ENCODE assay signal across 12 cellular contexts in genomic region chr11:46912526-46913150, GRCh38. TPM values are rescaled to one million over a fixed set of nuclear protein-coding genes. Genes with fewer than 3 reads are reported as not detected.
DNase-seq lines count a peak whose midpoint lies in the region; ATAC-seq and TF ChIP-seq lines count a peak whose summit lies in the region.
"Had no signal": no experiment of that assay in that cellular context is flagged by ENCODE, and none has a peak within 500 bp of the region (broad histone marks: within the 10 kb centered on the region; RNA-seq: fewer than 3 reads in every experiment).

No MANE protein-coding gene starts in this region.

- peak in 1 of 2 experiments; percentile 17; a peak in 2 of 4 replicates for TF ChIP-seq CTCF in GM23338 (conservative IDR thresholded peaks at IDR 0.05; ENCODE audit: low read depth in 2 of 2)
- TF ChIP-seq CTCF in nephron progenitor cell (IDR thresholded peaks at IDR 0.05), result no peak
- no peak for TF ChIP-seq CTCF in ovary (IDR thresholded peaks at IDR 0.05)

- H3K79me2 ChIP-seq in GM23338 (replicated peaks; ENCODE audit: insufficient read depth), result peaks cover 74% of the 10 kb centered on the region

- H3K27me3 Mint-ChIP-seq in GM23338 (ENCODE audit: insufficient read depth, low read depth, poor library complexity), result peaks cover 33% of the 10 kb centered on the region
- no peaks in the 10 kb centered on the region for H3K27me3 Mint-ChIP-seq in nephron progenitor cell (ENCODE audit: low read depth, poor library complexity)

- no peaks in the 10 kb centered on the region for H3K9me2 ChIP-seq in GM23338 (ENCODE audit: insufficient read depth)

- H3K4me3 Mint-ChIP-seq in GM23338 (peak overlapping the region; percentile 71), nephron progenitor cell (peak overlapping the region; percentile 95)

- H3K36me3 Mint-ChIP-seq in GM23338 (ENCODE audit: low read depth) (peaks cover 14% of the 10 kb centered on the region), nephron progenitor cell (ENCODE audit: low read depth) (peaks cover 18% of the 10 kb centered on the region)

- TF ChIP-seq EP300 in ovary (IDR thresholded peaks at IDR 0.05), result no peak

- peak overlapping the region; percentile 92 for H3K27ac Mint-ChIP-seq in GM23338
- peak overlapping the region; percentile 99 for H3K27ac Mint-ChIP-seq in nephron progenitor cell

- DNase-seq in GM23338 (ENCODE audit: low spot score) (peak; percentile 92), NCI-H2227 (lab: John Stamatoyannopoulos, UW; ENCODE audit: unreplicated experiment) (peak; percentile 42), ecto neural progenitor cell (ENCODE audit: low spot score) (peak; percentile 75), nephron progenitor cell (peak; percentile 65), ovary (no peak), AG20443 (ENCODE audit: low spot score) (no peak)
- DNase-seq in activated CD8-positive, alpha-beta memory T cell treated with anti-CD3 and anti-CD28 coated beads, Interleukin-2, amount 50 U/mL, for 48 hours, result no peak
- DNase-seq: Calu3; NK-92 treated with Interleukin-12 subunit alpha and Interleukin-12 subunit beta, amount 100 ng/mL, for 24 hours; stomach had no signal

- peak; percentile 78 for ATAC-seq in GM23338
- ATAC-seq in HG02973 (IDR thresholded peaks at IDR 0.05; ENCODE audit: unreplicated experiment), result no peak

- H3F3A ChIP-seq in GM23338 (replicated peaks; ENCODE audit: low read depth), result peaks cover 27% of the 10 kb centered on the region

- no peaks in the 10 kb centered on the region; the same call in 2 of the 3 replicates for H3K9me3 Mint-ChIP-seq in GM23338
- no peaks in the 10 kb centered on the region for H3K9me3 Mint-ChIP-seq in nephron progenitor cell

- no peak for TF ChIP-seq POLR2A in ovary (IDR thresholded peaks at IDR 0.05)

- H3K4me1 ChIP-seq in GM23338 (ENCODE audit: insufficient read depth), result peaks cover 68% of the 10 kb centered on the region
- H3K4me1 ChIP-seq in ovary (ENCODE audit: insufficient read depth), result no peaks in the 10 kb centered on the region

- no peaks in the 10 kb centered on the region for H4K20me1 ChIP-seq in GM23338 (replicated peaks; ENCODE audit: insufficient read depth)

- H3K27ac ChIP-seq in GM23338 (ENCODE audit: low read depth) (peak overlapping the region; percentile 95), ovary (no peak overlapping the region)
- H3K27ac ChIP-seq: prostate gland had no signal

- H3K4me1 Mint-ChIP-seq in GM23338, result peaks cover 72% of the 10 kb centered on the region
- H3K4me1 Mint-ChIP-seq in nephron progenitor cell, result peaks cover 77% of the 10 kb centered on the region

- H3K9me3 ChIP-seq in ovary, result no peaks in the 10 kb centered on the region
- H3K9me3 ChIP-seq: prostate gland, stomach had no signal

- peak overlapping the region; percentile 50 for H3K4me3 ChIP-seq in GM23338
- H3K4me3 ChIP-seq in ovary, result no peak overlapping the region
- H3K4me3 ChIP-seq: prostate gland, stomach had no signal

- no peaks in the 10 kb centered on the region for H3K36me3 ChIP-seq in GM23338 (ENCODE audit: insufficient read depth)
- no peaks in the 10 kb centered on the region for H3K36me3 ChIP-seq in ovary
- H3K36me3 ChIP-seq: prostate gland, stomach had no signal

- intact Hi-C loops in ovary (cut with DNase I), result no loop called here

- 37 to 42% (median 37%) methylated on average over 13 of the region's 13 CpGs for WGBS in ovary, 3 donors

- no peak overlapping the region for H2AFZ ChIP-seq in GM23338

- peak overlapping the region; percentile 78 for H3K4me2 ChIP-seq in GM23338

- H3K27me3 ChIP-seq in GM23338 (ENCODE audit: insufficient read depth) (peaks cover 18% of the 10 kb centered on the region), ovary (no peaks in the 10 kb centered on the region)

TF ChIP-seq in GM23338, 12 proteins besides CTCF, POLR2A, EP300 and RAD21 (continues in another document):
- TF ChIP-seq REST (IDR thresholded peaks at IDR 0.05; ENCODE audit: unreplicated experiment), result no peak
- TF ChIP-seq EZH2 (IDR thresholded peaks at IDR 0.05; ENCODE audit: low read depth, unreplicated experiment), result no peak
- TF ChIP-seq CREB1 (CRISPR knock-in tag; IDR thresholded peaks at IDR 0.05; ENCODE audit: low read depth), result no peak
- no peak for TF ChIP-seq EZH2phosphoT487 (IDR thresholded peaks at IDR 0.05; ENCODE audit: unreplicated experiment)
- no peak for TF ChIP-seq JUNB (IDR thresholded peaks at IDR 0.05; ENCODE audit: unreplicated experiment)
- no peak for TF ChIP-seq STAT1 (IDR thresholded peaks at IDR 0.05; ENCODE audit: unreplicated experiment)
- TF ChIP-seq ZNF114 (CRISPR knock-in tag; IDR thresholded peaks at IDR 0.05), result no peak
- TF ChIP-seq POLR2AphosphoS5 (IDR thresholded peaks at IDR 0.05; ENCODE audit: low read depth), result no peak; the same call in 1 of the 2 replicates
- no peak for TF ChIP-seq ZNF331 (CRISPR knock-in tag; IDR thresholded peaks at IDR 0.05; ENCODE audit: low read depth)

RNA-seq across cellular contexts. Expression of gene LRP4, which starts 5.7 kb away (rescaled TPM):
- 14.5 and 18.4 TPM in 2 replicates for total RNA-seq in GM23338 (2014; rRNA removed; shearing (Covaris generic))
- polyA plus RNA-seq in GM23338 (2016; fragmentation: Nextera tagmentation; extraction: Ambion mirVana) (6.0 and 6.4 TPM in 2 replicates), ovary (10 to 100 TPM in 1 of 2 donors, 1 to 10 TPM in 1; 5.4 to 16.2 TPM)
- 10 to 100 TPM in 4 of 7 donors, 1 to 10 TPM in 3; 4.4 to 20.6 (median 11.6) TPM for total RNA-seq in ovary

RNA-seq across cellular contexts. Expression of gene CSTPP1, which starts 23.9 kb away (rescaled TPM):
- total RNA-seq in GM23338 (2014; rRNA removed; shearing (Covaris generic)), result 18.5 and 42.6 TPM in 2 replicates
- 22.2 and 23.5 TPM in 2 replicates for polyA plus RNA-seq in GM23338 (2016; fragmentation: Nextera tagmentation; extraction: Ambion mirVana)
- 10 to 100 TPM; 20.3 to 42.6 (median 25.6) TPM for total RNA-seq in ovary
- polyA plus RNA-seq in ovary, result 10 to 100 TPM; 20.6 to 25.8 TPM

Comparison
In these comparisons a context has a peak if more than half of its experiments do, and no peak if none do; other contexts are left out.
1. DNase-seq: peak in GM23338 (single experiment), NCI-H2227 (single experiment), ecto neural progenitor cell (single experiment) and nephron progenitor cell (single experiment); none in ovary (0 of 5), AG20443 (single experiment) and activated CD8-positive, alpha-beta memory T cell treated with anti-CD3 and anti-CD28 coated beads, Interleukin-2, amount 50 U/mL, for 48 hours (single experiment).